In the genomic region with DNA sequence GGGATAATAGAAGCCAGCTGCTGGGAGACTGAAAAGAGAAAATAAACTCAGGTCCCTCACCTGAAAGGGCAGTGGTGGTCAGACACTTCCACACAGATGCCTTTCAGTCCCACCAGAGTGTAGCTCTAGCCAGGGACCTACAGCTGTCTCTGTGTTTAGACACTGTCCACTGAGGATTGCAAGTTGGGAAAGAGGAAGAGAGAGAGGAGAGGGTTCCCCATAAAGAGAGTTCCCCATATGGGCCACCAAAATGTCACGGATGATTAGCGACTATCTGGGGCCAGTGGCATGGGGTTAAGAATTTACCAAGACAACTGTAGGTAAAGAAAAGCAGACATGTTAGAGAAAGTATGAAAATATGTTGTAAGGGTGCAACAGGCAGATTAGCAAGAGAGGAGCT, we compare ENCODE assay signal across 11 cellular contexts.
"Had no signal": no experiment of that assay in that cellular context is flagged by ENCODE, and none has a peak within 500 bp of the region (broad histone marks: within the 10 kb centered on the region; RNA-seq: fewer than 3 reads in every experiment).

No MANE protein-coding gene starts in this region.

- DNase-seq: activated CD4-positive, alpha-beta T cell treated with anti-CD3 and anti-CD28 coated beads, Interleukin-2, amount 50 U/mL, for 4 hours; activated T-cell treated with anti-CD3 and anti-CD28 coated beads, Interleukin-2, amount 50 U/mL, for 1 hour; esophagus squamous epithelium; foreskin fibroblast; left cardiac atrium; lower lobe of right lung; midbrain; posterior cingulate gyrus; stimulated activated CD4-positive, alpha-beta T cell treated with anti-CD3 and anti-CD28 coated beads, Interleukin-4, amount 100 ng/mL, for 4 hours; thyroid gland had no signal

- FAIRE-seq: colon had no signal

- ATAC-seq: left cardiac atrium had no signal
